In the genomic region with DNA sequence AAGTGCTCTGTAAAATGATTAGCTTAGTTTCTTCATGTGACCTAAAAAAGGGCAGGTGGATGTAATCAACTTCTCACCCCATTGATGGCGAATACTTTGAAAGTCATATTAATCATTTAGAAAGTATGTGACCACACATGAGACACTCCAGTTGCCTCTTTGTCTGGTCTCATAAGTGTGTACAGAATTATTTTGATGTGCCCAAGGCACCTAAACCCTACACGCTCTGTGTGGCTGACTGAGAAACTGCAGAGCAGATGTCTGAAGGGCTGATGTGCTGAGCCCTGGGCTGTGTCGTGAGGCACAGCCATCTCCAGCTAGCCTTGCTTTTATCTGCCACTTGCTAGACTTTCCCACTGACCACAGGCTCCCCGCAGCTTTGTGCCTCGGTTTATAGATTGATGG, we compare ENCODE assay signal across 9 cellular contexts. TPM values are rescaled to one million over a fixed set of nuclear protein-coding genes. Genes with fewer than 3 reads are reported as not detected.
DNase-seq lines count a peak whose midpoint lies in the region; ATAC-seq and TF ChIP-seq lines count a peak whose summit lies in the region.
"Had no signal": no experiment of that assay in that cellular context is flagged by ENCODE, and none has a peak within 500 bp of the region (broad histone marks: within the 10 kb centered on the region; RNA-seq: fewer than 3 reads in every experiment).

No MANE protein-coding gene starts in this region.

- no TSS peak for BruUV-seq in PC-9 (replicated peaks; lab: Mats Ljungman, UMichigan)

- H3K27ac ChIP-seq in OCI-LY3 (ENCODE audit: low read length) (no peak overlapping the region), PC-9 (no peak overlapping the region)

- intact Hi-C loops in PC-9 (cut with micrococcal nuclease; ENCODE audit: unreplicated experiment), result no loop called here
- intact Hi-C loops in activated CD4-positive, alpha-beta T cell treated with anti-CD3 and anti-CD28 coated beads, Interleukin-2, amount 10 ng/mL, durations not matched to agents 24 days and 14 days (cut with micrococcal nuclease), result no loop called here

- H3K4me3 Mint-ChIP-seq in activated CD4-positive, alpha-beta T cell treated with anti-CD3 and anti-CD28 coated beads, Interleukin-2, amount 10 ng/mL, durations not matched to agents 24 days and 14 days, result no peak overlapping the region

- H3K4me2 ChIP-seq in OCI-LY3 (ENCODE audit: low read length) (peak overlapping the region; percentile 41), PC-9 (no peak overlapping the region)

- H3K27me3 ChIP-seq in OCI-LY3 (ENCODE audit: low read depth, low read length) (no peaks in the 10 kb centered on the region), PC-9 (ENCODE audit: insufficient read depth, low read depth) (no peaks in the 10 kb centered on the region)

- H2AFZ ChIP-seq in OCI-LY3 (ENCODE audit: low read depth, low read length) (0 out of 2 replicates have a peak overlapping the region, but pooled peaks have one; percentile 36), PC-9 (no peak overlapping the region)

- TF ChIP-seq CTCF in OCI-LY3 (IDR thresholded peaks at IDR 0.05; ENCODE audit: low read depth, low read length), result no peak
- no peak for TF ChIP-seq CTCF in PC-9 (conservative IDR thresholded peaks at IDR 0.05)

- no peaks in the 10 kb centered on the region for H3K9me2 ChIP-seq in PC-9 (ENCODE audit: insufficient read depth)

- H3K27ac Mint-ChIP-seq in activated CD4-positive, alpha-beta T cell treated with anti-CD3 and anti-CD28 coated beads, Interleukin-2, amount 10 ng/mL, durations not matched to agents 24 days and 14 days, result no peak overlapping the region

- H3K9me3 ChIP-seq in OCI-LY3 (ENCODE audit: insufficient read depth, low read length), result no peaks in the 10 kb centered on the region
- no peaks in the 10 kb centered on the region for H3K9me3 ChIP-seq in PC-9 (ENCODE audit: insufficient read depth, low read depth)

- DNase-seq in EL, result peak; percentile 54
- no peak for DNase-seq in stimulated activated CD4-positive, alpha-beta T cell treated with anti-CD3 and anti-CD28 coated beads, Interleukin-4, amount 100 ng/mL, for 4 hours
- DNase-seq in NCI-H345 treated with DMSO at 0.1 percent for 48 hours (lab: John Stamatoyannopoulos, UW; ENCODE audit: unreplicated experiment), result no peak
- DNase-seq in PC-9, result no peak
- no peak for DNase-seq in activated CD4-positive, alpha-beta T cell treated with anti-CD3 and anti-CD28 coated beads, Interleukin-2, amount 10 ng/mL, durations not matched to agents 24 days and 14 days

- H3F3A ChIP-seq in PC-9 (ENCODE audit: insufficient read depth, low read depth), result no peaks in the 10 kb centered on the region

- CTCF ChIA-PET in PC-9 (lab: Charles Lee), result interaction anchor here (0.7 kb wide), 2 partner anchors 472 to 529 kb away, joined by 3 to 4 read pairs; no protein-coding TSS in a partner anchor

- peak; percentile 100 for ATAC-seq in GM18909 (IDR thresholded peaks at IDR 0.05; ENCODE audit: poor library complexity, unreplicated experiment)
- ATAC-seq in HG02852 (IDR thresholded peaks at IDR 0.05; ENCODE audit: unreplicated experiment), result peak; percentile 100

- H3K36me3 ChIP-seq in OCI-LY3 (replicated peaks; ENCODE audit: low read depth, low read length) (no peaks in the 10 kb centered on the region), PC-9 (ENCODE audit: low read depth) (no peaks in the 10 kb centered on the region)

- H3K4me1 Mint-ChIP-seq in activated CD4-positive, alpha-beta T cell treated with anti-CD3 and anti-CD28 coated beads, Interleukin-2, amount 10 ng/mL, durations not matched to agents 24 days and 14 days, result peaks cover 8% of the 10 kb centered on the region

- H4K20me1 ChIP-seq in OCI-LY3 (ENCODE audit: insufficient read depth, low read length), result no peaks in the 10 kb centered on the region
- no peaks in the 10 kb centered on the region for H4K20me1 ChIP-seq in PC-9 (ENCODE audit: insufficient read depth)

- H3K4me1 ChIP-seq in OCI-LY3 (ENCODE audit: low read length) (peaks cover 19% of the 10 kb centered on the region), PC-9 (replicated peaks; ENCODE audit: insufficient read depth) (no peaks in the 10 kb centered on the region)

- H3K79me2 ChIP-seq in OCI-LY3 (ENCODE audit: low read length), result no peaks in the 10 kb centered on the region; the same call in 1 of the 2 replicates
- H3K79me2 ChIP-seq in PC-9 (ENCODE audit: low read depth), result no peaks in the 10 kb centered on the region

- peaks cover 2% of the 10 kb centered on the region for H3K36me3 Mint-ChIP-seq in activated CD4-positive, alpha-beta T cell treated with anti-CD3 and anti-CD28 coated beads, Interleukin-2, amount 10 ng/mL, durations not matched to agents 24 days and 14 days (ENCODE audit: low read depth)

- no peaks in the 10 kb centered on the region for H3K9me3 Mint-ChIP-seq in activated CD4-positive, alpha-beta T cell treated with anti-CD3 and anti-CD28 coated beads, Interleukin-2, amount 10 ng/mL, durations not matched to agents 24 days and 14 days

- POLR2A ChIA-PET in PC-9 (lab: Charles Lee; ENCODE audit: unreplicated experiment), result no interaction called here

- no peak overlapping the region for H3K4me3 ChIP-seq in OCI-LY3 (ENCODE audit: low read length)
- H3K4me3 ChIP-seq in PC-9, result no peak overlapping the region

- H3K9ac ChIP-seq in OCI-LY3 (ENCODE audit: low read length), result no peak overlapping the region

- H3K27me3 Mint-ChIP-seq in activated CD4-positive, alpha-beta T cell treated with anti-CD3 and anti-CD28 coated beads, Interleukin-2, amount 10 ng/mL, durations not matched to agents 24 days and 14 days, result no peaks in the 10 kb centered on the region

RNA-seq across cellular contexts. Expression of a gene that starts 26.9 kb away (rescaled TPM):
- 0.57 and 1.1 TPM in 2 replicates for total RNA-seq in PC-9 (2021)
- total RNA-seq in activated CD4-positive, alpha-beta T cell treated with anti-CD3 and anti-CD28 coated beads, Interleukin-2, amount 10 ng/mL, durations not matched to agents 24 days and 14 days, result 22.9 and 23.0 TPM in 2 replicates
- total RNA-seq: osteoblast had no signal

Comparison
In these comparisons a context has a peak if more than half of its experiments do, and no peak if none do; other contexts are left out.
1. RNA of a gene that starts 26.9 kb away (total RNA-seq): 22.9 to 23.0 TPM in activated CD4-positive, alpha-beta T cell treated with anti-CD3 and anti-CD28 coated beads, Interleukin-2, amount 10 ng/mL, durations not matched to agents 24 days and 14 days; 0.57 to 1.1 TPM in PC-9; every median in the first group is over 10 times any median in the second.